In genomic region chr4:145736241-145736831, GRCh38 we compare ENCODE assay signal across 10 cellular contexts. TPM values are rescaled to one million over a fixed set of nuclear protein-coding genes. Genes with fewer than 3 reads are reported as not detected.
DNase-seq lines count a peak whose midpoint lies in the region; ATAC-seq, FAIRE-seq and TF ChIP-seq lines count a peak whose summit lies in the region.
"Had no signal": no experiment of that assay in that cellular context is flagged by ENCODE, and none has a peak within 500 bp of the region (broad histone marks: within the 10 kb centered on the region; RNA-seq: fewer than 3 reads in every experiment).

No MANE protein-coding gene starts in this region.

- TF ChIP-seq POLR2A in gastroesophageal sphincter (IDR thresholded peaks at IDR 0.05), result no peak
- no peak for TF ChIP-seq POLR2A in prostate gland (IDR thresholded peaks at IDR 0.05)
- TF ChIP-seq POLR2A in H54 (IDR thresholded peaks at IDR 0.05; ENCODE audit: low read depth, low read length), result no peak

- no peak for TF ChIP-seq EP300 in gastroesophageal sphincter (IDR thresholded peaks at IDR 0.05)

- intact Hi-C loops in prostate gland (cut with DNase I), result loop anchor here (10.0 kb wide), 2 partner anchors 88 to 642 kb away; partner anchors contain the start of genes ABCE1 and ANAPC10

- ATAC-seq in gastroesophageal sphincter (peak; percentile 19), GM18517 (IDR thresholded peaks at IDR 0.05; ENCODE audit: unreplicated experiment) (no peak), GM21737 (IDR thresholded peaks at IDR 0.05; ENCODE audit: unreplicated experiment) (no peak)

- DNase-seq in ELF-1 (ENCODE audit: low read depth, low spot score) (peak; percentile 57), SHP77 (lab: John Stamatoyannopoulos, UW) (peak; percentile 73 to 85), prostate gland (ENCODE audit: low spot score) (peak; percentile 77), H54 (ENCODE audit: insufficient read length, low spot score) (no peak), germinal center (ENCODE audit: low spot score) (no peak)

- H3K4me1 ChIP-seq in gastroesophageal sphincter (peaks cover 5 to 74% (median 19%) of the 10 kb centered on the region in 3 donors), prostate gland (replicated peaks) (peaks cover 30% of the 10 kb centered on the region)

- FAIRE-seq in H54 (lab: Jason Lieb, UNC), result no peak

- H3K27me3 ChIP-seq in gastroesophageal sphincter (no peaks in the 10 kb centered on the region), prostate gland (replicated peaks; ENCODE audit: insufficient read depth) (no peaks in the 10 kb centered on the region)

- H3K9me3 ChIP-seq in gastroesophageal sphincter (no peaks in the 10 kb centered on the region), prostate gland (no peaks in the 10 kb centered on the region)

- TF ChIP-seq CTCF in gastroesophageal sphincter (IDR thresholded peaks at IDR 0.05), result no peak
- no peak for TF ChIP-seq CTCF in prostate gland (IDR thresholded peaks at IDR 0.05)

- H3K36me3 ChIP-seq in gastroesophageal sphincter (no peaks in the 10 kb centered on the region), prostate gland (no peaks in the 10 kb centered on the region)

- no peak overlapping the region for H3K4me3 ChIP-seq in gastroesophageal sphincter
- no peak overlapping the region for H3K4me3 ChIP-seq in prostate gland

- 6 to 42% methylated on average over 2 of the region's 9 CpGs for WGBS in gastroesophageal sphincter (ENCODE audit: low coverage in 1 of 2), 2 donors
- WGBS in prostate gland, result 42% methylated on average over 9 of the region's 9 CpGs

- H3K27ac ChIP-seq in gastroesophageal sphincter (peak overlapping the region; percentile 93 to 99 (median 98)), prostate gland (peak overlapping the region; percentile 38 to 98)

RNA-seq across cellular contexts. Expression of gene C4orf51, which starts 56.4 kb away (rescaled TPM):
- total RNA-seq in gastroesophageal sphincter, result not detected
- total RNA-seq in prostate gland, result not detected
- total RNA-seq: Daoy, renal cortical epithelial cell had no signal

Comparison
In these comparisons a context has a peak if more than half of its experiments do, and no peak if none do; other contexts are left out.
1. DNase-seq: peak in ELF-1 (single experiment), SHP77 (2 of 2) and prostate gland (single experiment); none in H54 (single experiment) and germinal center (single experiment).